ENCODE assay signal across 1 cellular context in the genomic region with DNA sequence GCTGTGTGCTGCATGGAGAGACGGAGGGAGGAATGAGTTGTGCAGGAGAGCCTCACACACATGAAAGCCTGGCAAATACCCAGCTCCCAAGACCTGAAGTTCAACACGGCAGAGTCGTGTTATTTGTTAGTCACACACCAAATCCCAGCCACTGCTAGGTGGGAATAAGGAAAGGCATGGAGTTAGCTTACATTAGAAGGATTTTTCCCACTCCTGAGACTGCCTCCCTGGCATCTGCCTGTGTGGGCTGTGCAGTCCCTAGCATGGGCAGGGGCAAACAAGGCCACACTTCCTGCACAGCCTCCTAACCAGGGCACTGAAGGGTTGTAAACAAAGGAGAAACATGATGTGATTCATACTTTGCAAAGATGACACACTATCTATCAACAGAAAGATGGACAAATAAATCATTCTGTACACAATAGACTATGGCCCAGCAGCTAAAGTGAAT.
TF ChIP-seq lines count a peak whose summit lies in the region.

No MANE protein-coding gene starts in this region.

TF ChIP-seq in SK-N-SH, 30 proteins besides CTCF, POLR2A, EP300 and RAD21 (continued from another document):
- TF ChIP-seq, protein P1, sequence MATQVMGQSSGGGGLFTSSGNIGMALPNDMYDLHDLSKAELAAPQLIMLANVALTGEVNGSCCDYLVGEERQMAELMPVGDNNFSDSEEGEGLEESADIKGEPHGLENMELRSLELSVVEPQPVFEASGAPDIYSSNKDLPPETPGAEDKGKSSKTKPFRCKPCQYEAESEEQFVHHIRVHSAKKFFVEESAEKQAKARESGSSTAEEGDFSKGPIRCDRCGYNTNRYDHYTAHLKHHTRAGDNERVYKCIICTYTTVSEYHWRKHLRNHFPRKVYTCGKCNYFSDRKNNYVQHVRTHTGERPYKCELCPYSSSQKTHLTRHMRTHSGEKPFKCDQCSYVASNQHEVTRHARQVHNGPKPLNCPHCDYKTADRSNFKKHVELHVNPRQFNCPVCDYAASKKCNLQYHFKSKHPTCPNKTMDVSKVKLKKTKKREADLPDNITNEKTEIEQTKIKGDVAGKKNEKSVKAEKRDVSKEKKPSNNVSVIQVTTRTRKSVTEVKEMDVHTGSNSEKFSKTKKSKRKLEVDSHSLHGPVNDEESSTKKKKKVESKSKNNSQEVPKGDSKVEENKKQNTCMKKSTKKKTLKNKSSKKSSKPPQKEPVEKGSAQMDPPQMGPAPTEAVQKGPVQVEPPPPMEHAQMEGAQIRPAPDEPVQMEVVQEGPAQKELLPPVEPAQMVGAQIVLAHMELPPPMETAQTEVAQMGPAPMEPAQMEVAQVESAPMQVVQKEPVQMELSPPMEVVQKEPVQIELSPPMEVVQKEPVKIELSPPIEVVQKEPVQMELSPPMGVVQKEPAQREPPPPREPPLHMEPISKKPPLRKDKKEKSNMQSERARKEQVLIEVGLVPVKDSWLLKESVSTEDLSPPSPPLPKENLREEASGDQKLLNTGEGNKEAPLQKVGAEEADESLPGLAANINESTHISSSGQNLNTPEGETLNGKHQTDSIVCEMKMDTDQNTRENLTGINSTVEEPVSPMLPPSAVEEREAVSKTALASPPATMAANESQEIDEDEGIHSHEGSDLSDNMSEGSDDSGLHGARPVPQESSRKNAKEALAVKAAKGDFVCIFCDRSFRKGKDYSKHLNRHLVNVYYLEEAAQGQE (IDR thresholded peaks at IDR 0.05; ENCODE audit: low read depth, low read length) = no peak
- TF ChIP-seq FOSL2 (IDR thresholded peaks at IDR 0.05; ENCODE audit: borderline replicate concordance, low read depth) = no peak
- TF ChIP-seq, protein P2, sequence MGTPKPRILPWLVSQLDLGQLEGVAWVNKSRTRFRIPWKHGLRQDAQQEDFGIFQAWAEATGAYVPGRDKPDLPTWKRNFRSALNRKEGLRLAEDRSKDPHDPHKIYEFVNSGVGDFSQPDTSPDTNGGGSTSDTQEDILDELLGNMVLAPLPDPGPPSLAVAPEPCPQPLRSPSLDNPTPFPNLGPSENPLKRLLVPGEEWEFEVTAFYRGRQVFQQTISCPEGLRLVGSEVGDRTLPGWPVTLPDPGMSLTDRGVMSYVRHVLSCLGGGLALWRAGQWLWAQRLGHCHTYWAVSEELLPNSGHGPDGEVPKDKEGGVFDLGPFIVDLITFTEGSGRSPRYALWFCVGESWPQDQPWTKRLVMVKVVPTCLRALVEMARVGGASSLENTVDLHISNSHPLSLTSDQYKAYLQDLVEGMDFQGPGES (IDR thresholded peaks at IDR 0.05; ENCODE audit: low read depth, low read length) = no peak
- TF ChIP-seq, protein P3, sequence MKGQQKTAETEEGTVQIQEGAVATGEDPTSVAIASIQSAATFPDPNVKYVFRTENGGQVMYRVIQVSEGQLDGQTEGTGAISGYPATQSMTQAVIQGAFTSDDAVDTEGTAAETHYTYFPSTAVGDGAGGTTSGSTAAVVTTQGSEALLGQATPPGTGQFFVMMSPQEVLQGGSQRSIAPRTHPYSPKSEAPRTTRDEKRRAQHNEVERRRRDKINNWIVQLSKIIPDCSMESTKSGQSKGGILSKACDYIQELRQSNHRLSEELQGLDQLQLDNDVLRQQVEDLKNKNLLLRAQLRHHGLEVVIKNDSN (IDR thresholded peaks at IDR 0.05; ENCODE audit: borderline replicate concordance, low read depth) = no peak
- TF ChIP-seq ELF1 (IDR thresholded peaks at IDR 0.05) = no peak
- TF ChIP-seq RFX5 (IDR thresholded peaks at IDR 0.05; ENCODE audit: low read length) = no peak
- TF ChIP-seq FOXM1 (IDR thresholded peaks at IDR 0.05; ENCODE audit: low read depth) = no peak
- TF ChIP-seq NFIC (IDR thresholded peaks at IDR 0.05; ENCODE audit: borderline replicate concordance) = no peak
- TF ChIP-seq, protein P4, sequence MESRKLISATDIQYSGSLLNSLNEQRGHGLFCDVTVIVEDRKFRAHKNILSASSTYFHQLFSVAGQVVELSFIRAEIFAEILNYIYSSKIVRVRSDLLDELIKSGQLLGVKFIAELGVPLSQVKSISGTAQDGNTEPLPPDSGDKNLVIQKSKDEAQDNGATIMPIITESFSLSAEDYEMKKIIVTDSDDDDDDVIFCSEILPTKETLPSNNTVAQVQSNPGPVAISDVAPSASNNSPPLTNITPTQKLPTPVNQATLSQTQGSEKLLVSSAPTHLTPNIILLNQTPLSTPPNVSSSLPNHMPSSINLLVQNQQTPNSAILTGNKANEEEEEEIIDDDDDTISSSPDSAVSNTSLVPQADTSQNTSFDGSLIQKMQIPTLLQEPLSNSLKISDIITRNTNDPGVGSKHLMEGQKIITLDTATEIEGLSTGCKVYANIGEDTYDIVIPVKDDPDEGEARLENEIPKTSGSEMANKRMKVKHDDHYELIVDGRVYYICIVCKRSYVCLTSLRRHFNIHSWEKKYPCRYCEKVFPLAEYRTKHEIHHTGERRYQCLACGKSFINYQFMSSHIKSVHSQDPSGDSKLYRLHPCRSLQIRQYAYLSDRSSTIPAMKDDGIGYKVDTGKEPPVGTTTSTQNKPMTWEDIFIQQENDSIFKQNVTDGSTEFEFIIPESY (IDR thresholded peaks at IDR 0.05; ENCODE audit: borderline replicate concordance, low read depth) = no peak
- TF ChIP-seq, protein P5, sequence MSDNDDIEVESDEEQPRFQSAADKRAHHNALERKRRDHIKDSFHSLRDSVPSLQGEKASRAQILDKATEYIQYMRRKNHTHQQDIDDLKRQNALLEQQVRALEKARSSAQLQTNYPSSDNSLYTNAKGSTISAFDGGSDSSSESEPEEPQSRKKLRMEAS (IDR thresholded peaks at IDR 0.05; ENCODE audit: low read depth) = no peak
- no peak for TF ChIP-seq MEF2A (IDR thresholded peaks at IDR 0.05; ENCODE audit: borderline replicate concordance, low read depth)
- no peak for TF ChIP-seq RCOR1 (IDR thresholded peaks at IDR 0.05; ENCODE audit: low read length)
TF ChIP-seq in SK-N-SH: peak in this region for 0.
